1 cellular context compared by ENCODE assay signal in genomic region chr16:21637032-21637968, GRCh38.
TF ChIP-seq lines count a peak whose summit lies in the region.

No MANE protein-coding gene starts in this region.

TF ChIP-seq in GM23338, 12 proteins besides CTCF, POLR2A, EP300 and RAD21:
- TF ChIP-seq NANOG (IDR thresholded peaks at IDR 0.05; ENCODE audit: borderline replicate concordance) (no peak), POLR2AphosphoS5 (IDR thresholded peaks at IDR 0.05; ENCODE audit: low read depth) (no peak), ZNF331 (CRISPR knock-in tag; IDR thresholded peaks at IDR 0.05; ENCODE audit: low read depth) (no peak), ZNF114 (CRISPR knock-in tag; IDR thresholded peaks at IDR 0.05) (no peak), EZH2phosphoT487 (IDR thresholded peaks at IDR 0.05; ENCODE audit: unreplicated experiment) (no peak), CREB1 (CRISPR knock-in tag; IDR thresholded peaks at IDR 0.05; ENCODE audit: low read depth) (no peak), ETS1 (IDR thresholded peaks at IDR 0.05) (no peak), REST (IDR thresholded peaks at IDR 0.05; ENCODE audit: unreplicated experiment) (no peak), EZH2 (IDR thresholded peaks at IDR 0.05; ENCODE audit: low read depth, unreplicated experiment) (no peak)
